In the genomic region with DNA sequence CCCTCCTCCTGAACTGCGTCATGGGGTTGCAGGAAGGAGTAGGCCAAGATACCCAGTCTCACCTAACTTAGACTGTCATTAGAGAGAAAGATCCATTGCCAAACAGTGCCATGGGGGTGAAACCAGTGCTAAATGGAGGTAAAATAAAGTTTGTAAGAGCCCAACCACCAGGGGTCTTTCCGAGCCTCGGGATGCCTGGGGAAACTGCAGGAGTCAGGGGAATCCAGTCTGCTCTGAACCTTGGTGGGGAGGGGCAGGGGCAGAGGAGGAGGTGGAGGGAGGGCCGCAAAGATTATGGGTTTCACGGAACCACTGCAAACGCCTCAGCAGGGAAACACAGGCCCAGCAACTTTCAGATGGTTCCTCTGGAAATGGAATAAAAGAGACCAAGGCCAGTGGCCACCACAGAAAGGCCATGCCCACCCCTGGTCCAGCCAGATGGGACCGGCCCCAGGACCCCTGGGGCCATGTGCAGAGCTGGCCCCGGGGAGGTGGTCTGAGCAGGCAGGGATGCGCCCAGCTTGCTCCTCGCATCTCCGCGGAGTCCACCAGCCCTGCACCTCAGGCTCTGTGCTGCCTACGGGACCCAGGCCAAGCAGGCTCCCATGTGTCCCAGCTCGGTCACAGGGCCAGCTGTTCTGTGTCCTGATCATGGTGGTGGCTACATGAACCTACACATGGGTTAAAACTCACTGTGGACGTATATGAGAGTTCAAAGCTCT, we compare ENCODE assay signal across 25 cellular contexts. TPM values are rescaled to one million over a fixed set of nuclear protein-coding genes. Genes with fewer than 3 reads are reported as not detected.
"Had no signal": no experiment of that assay in that cellular context is flagged by ENCODE, and none has a peak within 500 bp of the region (broad histone marks: within the 10 kb centered on the region; RNA-seq: fewer than 3 reads in every experiment).

No MANE protein-coding gene starts in this region.

- H3K9me3 ChIP-seq: ascending aorta, prostate gland, suprapubic skin, transverse colon, uterus had no signal

- ATAC-seq: activated CD8-positive, alpha-beta T cell treated with anti-CD3 and anti-CD28 coated beads, Interleukin-2, amount 10 ng/mL, durations not matched to agents 7 days and 5 days; activated T-cell treated with anti-CD3 and anti-CD28 coated beads, Interleukin-2, amount 50 U/mL, for 4 hours; gastroesophageal sphincter; stimulated activated naive CD8-positive, alpha-beta T cell treated with anti-CD3 and anti-CD28 coated beads, Interleukin-15, amount 100 ng/mL, for 72 hours had no signal

- H3K27me3 ChIP-seq: ascending aorta had no signal

- H3K27ac ChIP-seq: ascending aorta, coronary artery, esophagus muscularis mucosa, gastroesophageal sphincter, heart left ventricle, prostate gland, suprapubic skin, transverse colon, uterus had no signal

- H3K4me3 ChIP-seq: ascending aorta, coronary artery, esophagus muscularis mucosa, gastroesophageal sphincter, heart left ventricle, prostate gland, suprapubic skin, transverse colon, uterus had no signal

- H3K4me1 ChIP-seq: prostate gland had no signal

- DNase-seq: activated CD4-positive, alpha-beta T cell treated with anti-CD3 and anti-CD28 coated beads, Interleukin-2, amount 10 ng/mL, durations not matched to agents 24 days and 14 days; activated CD8-positive, alpha-beta T cell treated with anti-CD3 and anti-CD28 coated beads, Interleukin-2, amount 10 ng/mL, durations not matched to agents 7 days and 5 days; activated T-cell treated with anti-CD3 and anti-CD28 coated beads, Interleukin-2, amount 50 U/mL, for 4 hours; immature natural killer cell; small intestine; stimulated activated CD4-positive, alpha-beta T cell treated with anti-CD3 and anti-CD28 coated beads, Interleukin-15, amount 100 ng/mL, for 24 hours; stimulated activated CD4-positive, alpha-beta T cell treated with anti-CD3 and anti-CD28 coated beads, Interleukin-2, amount 100 ng/mL, for 48 hours; stimulated activated naive CD8-positive, alpha-beta T cell treated with anti-CD3 and anti-CD28 coated beads, Interleukin-15, amount 100 ng/mL, for 72 hours; T1000; transverse colon; uterus had no signal

- H3K36me3 ChIP-seq: ascending aorta, prostate gland, suprapubic skin, transverse colon, uterus had no signal

- H3K27ac Mint-ChIP-seq: activated CD4-positive, alpha-beta T cell treated with anti-CD3 and anti-CD28 coated beads, Interleukin-2, amount 10 ng/mL, durations not matched to agents 24 days and 14 days; activated CD8-positive, alpha-beta T cell treated with anti-CD3 and anti-CD28 coated beads, Interleukin-2, amount 10 ng/mL, durations not matched to agents 7 days and 5 days; activated naive CD4-positive, alpha-beta T cell treated with anti-CD3 and anti-CD28 coated beads, Interleukin-2, amount 50 U/mL, for 24 hours; natural killer cell treated with Interleukin-12 subunit alpha and Interleukin-12 subunit beta and Interleukin-15 and Interleukin-18, amount 100 ng/mL, for 72 hours; stimulated activated naive CD8-positive, alpha-beta T cell treated with anti-CD3 and anti-CD28 coated beads, Interleukin-15, amount 100 ng/mL, for 72 hours had no signal

- H3K9me3 Mint-ChIP-seq: activated naive CD4-positive, alpha-beta T cell treated with anti-CD3 and anti-CD28 coated beads, Interleukin-2, amount 50 U/mL, for 24 hours; activated T-cell treated with anti-CD3 and anti-CD28 coated beads, Interleukin-2, amount 50 U/mL, for 4 hours; immature natural killer cell; natural killer cell treated with Interleukin-12 subunit alpha and Interleukin-12 subunit beta and Interleukin-15 and Interleukin-18, amount 100 ng/mL, for 72 hours; stimulated activated naive CD8-positive, alpha-beta T cell treated with anti-CD3 and anti-CD28 coated beads, Interleukin-15, amount 100 ng/mL, for 72 hours had no signal

- H3K36me3 Mint-ChIP-seq: activated naive CD4-positive, alpha-beta T cell treated with anti-CD3 and anti-CD28 coated beads, Interleukin-2, amount 50 U/mL, for 24 hours; immature natural killer cell; natural killer cell treated with Interleukin-12 subunit alpha and Interleukin-12 subunit beta and Interleukin-15 and Interleukin-18, amount 100 ng/mL, for 72 hours had no signal

- H3K4me3 Mint-ChIP-seq: activated CD4-positive, alpha-beta T cell treated with anti-CD3 and anti-CD28 coated beads, Interleukin-2, amount 10 ng/mL, durations not matched to agents 24 days and 14 days; activated CD8-positive, alpha-beta T cell treated with anti-CD3 and anti-CD28 coated beads, Interleukin-2, amount 10 ng/mL, durations not matched to agents 7 days and 5 days; activated naive CD4-positive, alpha-beta T cell treated with anti-CD3 and anti-CD28 coated beads, Interleukin-2, amount 50 U/mL, for 24 hours; activated T-cell treated with anti-CD3 and anti-CD28 coated beads, Interleukin-2, amount 50 U/mL, for 4 hours; immature natural killer cell; natural killer cell treated with Interleukin-12 subunit alpha and Interleukin-12 subunit beta and Interleukin-15 and Interleukin-18, amount 100 ng/mL, for 72 hours; stimulated activated naive CD8-positive, alpha-beta T cell treated with anti-CD3 and anti-CD28 coated beads, Interleukin-15, amount 100 ng/mL, for 72 hours had no signal

RNA-seq across cellular contexts. Expression of a gene that starts 19.8 kb away (rescaled TPM):
- total RNA-seq: activated CD4-positive, alpha-beta T cell treated with anti-CD3 and anti-CD28 coated beads, Interleukin-2, amount 10 ng/mL, durations not matched to agents 24 days and 14 days; activated CD8-positive, alpha-beta T cell treated with anti-CD3 and anti-CD28 coated beads, Interleukin-2, amount 10 ng/mL, durations not matched to agents 7 days and 5 days; activated T-cell treated with anti-CD3 and anti-CD28 coated beads, Interleukin-2, amount 50 U/mL, for 4 hours; ascending aorta; gastroesophageal sphincter; heart left ventricle; lower leg skin; mesenteric fat pad; omental fat pad; prostate gland; right cardiac atrium; suprapubic skin; T-helper 1 cell treated with Interleukin-12 subunit alpha and Interleukin-12 subunit beta and Interleukin-4 antibody, amounts not matched to agents 30 ng/mL and 1 ng/mL, for 36 hours had no signal
- polyA plus RNA-seq: heart left ventricle, right cardiac atrium had no signal

RNA-seq across cellular contexts. Expression of a gene that starts 39.6 kb away (rescaled TPM):
- total RNA-seq: T-helper 1 cell treated with Interleukin-12 subunit alpha and Interleukin-12 subunit beta and Interleukin-4 antibody, amounts not matched to agents 30 ng/mL and 1 ng/mL, for 36 hours had no signal

RNA-seq across cellular contexts. Expression of a gene that starts 46.9 kb away (rescaled TPM):
- total RNA-seq: activated CD4-positive, alpha-beta T cell treated with anti-CD3 and anti-CD28 coated beads, Interleukin-2, amount 10 ng/mL, durations not matched to agents 24 days and 14 days; ascending aorta; T-helper 1 cell treated with Interleukin-12 subunit alpha and Interleukin-12 subunit beta and Interleukin-4 antibody, amounts not matched to agents 30 ng/mL and 1 ng/mL, for 36 hours had no signal
- polyA plus RNA-seq: immature natural killer cell had no signal
